Comparison of ENCODE assay signal across 13 cellular contexts in the genomic region with DNA sequence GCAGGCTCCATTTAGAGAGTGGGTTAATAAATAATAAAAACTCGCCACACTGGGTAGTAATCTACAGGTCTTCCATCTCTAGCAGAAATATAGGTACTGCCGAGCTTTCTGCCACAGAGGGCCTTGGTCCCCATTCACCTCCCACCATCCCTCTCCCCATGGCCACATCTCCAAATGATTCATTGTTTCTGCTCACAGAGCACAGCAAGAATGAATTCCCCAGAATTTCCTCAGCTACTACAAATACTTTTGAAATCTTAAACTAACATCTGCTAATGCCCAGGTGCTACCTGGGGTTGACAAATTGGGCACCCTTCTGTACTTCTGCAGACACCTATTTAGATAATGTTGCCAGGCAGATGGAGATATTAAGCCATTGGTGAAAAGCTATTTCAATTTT.
"Had no signal": no experiment of that assay in that cellular context is flagged by ENCODE, and none has a peak within 500 bp of the region (broad histone marks: within the 10 kb centered on the region; RNA-seq: fewer than 3 reads in every experiment).

No MANE protein-coding gene starts in this region.

- ATAC-seq: esophagus mucosa had no signal

- DNase-seq: activated B cell treated with CpG ODN at 0.5 μM for 24 hours; activated CD4-positive, alpha-beta T cell treated with anti-CD3 and anti-CD28 coated beads, Interleukin-2, amount 50 U/mL, for 1 hour; activated CD8-positive, alpha-beta memory T cell treated with anti-CD3 and anti-CD28 coated beads, Interleukin-2, amount 50 U/mL, for 4 hours; activated effector memory CD4-positive, alpha-beta T cell treated with Interleukin-2 at 50 U/mL for 16 hours; activated naive CD4-positive, alpha-beta T cell treated with anti-CD3 and anti-CD28 coated beads, Interleukin-2, amount 10 ng/mL, durations not matched to agents 7 days and 5 days; effector CD4-positive, alpha-beta T cell; immature natural killer cell; stimulated activated CD4-positive, alpha-beta T cell treated with anti-CD3 and anti-CD28 coated beads, Interleukin-1b, Interleukin-23, amount 100 ng/mL, for 48 hours; testis had no signal

- H3K4me3 Mint-ChIP-seq: activated B cell treated with CpG ODN at 0.5 μM for 24 hours; activated naive CD4-positive, alpha-beta T cell treated with anti-CD3 and anti-CD28 coated beads, Interleukin-2, amount 10 ng/mL, durations not matched to agents 7 days and 5 days; immature natural killer cell; memory B cell; neural crest cell; type B pancreatic cell had no signal

- H3K27ac Mint-ChIP-seq: activated B cell treated with CpG ODN at 0.5 μM for 24 hours; activated naive CD4-positive, alpha-beta T cell treated with anti-CD3 and anti-CD28 coated beads, Interleukin-2, amount 10 ng/mL, durations not matched to agents 7 days and 5 days; immature natural killer cell; memory B cell; type B pancreatic cell had no signal

- H3K4me1 Mint-ChIP-seq: activated naive CD4-positive, alpha-beta T cell treated with anti-CD3 and anti-CD28 coated beads, Interleukin-2, amount 10 ng/mL, durations not matched to agents 7 days and 5 days; immature natural killer cell had no signal

- H3K27me3 Mint-ChIP-seq: activated B cell treated with CpG ODN at 0.5 μM for 24 hours; activated naive CD4-positive, alpha-beta T cell treated with anti-CD3 and anti-CD28 coated beads, Interleukin-2, amount 10 ng/mL, durations not matched to agents 7 days and 5 days; memory B cell; type B pancreatic cell had no signal

- H3K36me3 Mint-ChIP-seq: activated naive CD4-positive, alpha-beta T cell treated with anti-CD3 and anti-CD28 coated beads, Interleukin-2, amount 10 ng/mL, durations not matched to agents 7 days and 5 days; immature natural killer cell; memory B cell; type B pancreatic cell had no signal

- H3K9me3 Mint-ChIP-seq: activated B cell treated with CpG ODN at 0.5 μM for 24 hours; activated naive CD4-positive, alpha-beta T cell treated with anti-CD3 and anti-CD28 coated beads, Interleukin-2, amount 10 ng/mL, durations not matched to agents 7 days and 5 days; immature natural killer cell; memory B cell; neural crest cell; type B pancreatic cell had no signal
